In genomic region chr2:191321861-191322662, GRCh38 we compare ENCODE assay signal across 8 cellular contexts.
DNase-seq lines count a peak whose midpoint lies in the region; ATAC-seq and TF ChIP-seq lines count a peak whose summit lies in the region.

No MANE protein-coding gene starts in this region.

- TF ChIP-seq CTCF in chondrocyte (IDR thresholded peaks at IDR 0.05) (no peak), nephron progenitor cell (IDR thresholded peaks at IDR 0.05) (no peak)

- H3K4me3 Mint-ChIP-seq in chondrocyte (ENCODE audit: unreplicated experiment) (no peak overlapping the region), nephron progenitor cell (no peak overlapping the region)

- ATAC-seq in HG02610 (IDR thresholded peaks at IDR 0.05; ENCODE audit: unreplicated experiment) (peak; percentile 88), GM18498 (IDR thresholded peaks at IDR 0.05; ENCODE audit: unreplicated experiment) (no peak)

- DNase-seq in DMS79 treated with DMSO at 0.1 percent for 48 hours (lab: John Stamatoyannopoulos, UW) (peak; percentile 86), NCI-H226 (peak; percentile 97), chondrocyte (ENCODE audit: low spot score) (no peak), nephron progenitor cell (no peak), NCI-H187 treated with DMSO at 0.1 percent for 48 hours (lab: John Stamatoyannopoulos, UW) (no peak)
- no peak for DNase-seq in stimulated activated CD4-positive, alpha-beta T cell treated with anti-CD3 and anti-CD28 coated beads, Interleukin-4, amount 100 ng/mL, for 1 hour

- H3K36me3 Mint-ChIP-seq in chondrocyte (ENCODE audit: low read depth) (peaks cover 1% of the 10 kb centered on the region), nephron progenitor cell (ENCODE audit: low read depth) (peaks cover 41% of the 10 kb centered on the region)

- H3K27me3 Mint-ChIP-seq in chondrocyte (ENCODE audit: low read depth) (no peaks in the 10 kb centered on the region), nephron progenitor cell (ENCODE audit: low read depth, poor library complexity) (no peaks in the 10 kb centered on the region)

- peak overlapping the region; percentile 49 for H3K27ac Mint-ChIP-seq in chondrocyte (ENCODE audit: unreplicated experiment)
- peak overlapping the region; percentile 62 for H3K27ac Mint-ChIP-seq in nephron progenitor cell

- H3K9me3 Mint-ChIP-seq in chondrocyte (ENCODE audit: low read depth), result peaks cover 5% of the 10 kb centered on the region
- H3K9me3 Mint-ChIP-seq in nephron progenitor cell, result peaks cover 20% of the 10 kb centered on the region

- H3K4me1 Mint-ChIP-seq in chondrocyte (ENCODE audit: low read depth), result peaks cover 67% of the 10 kb centered on the region
- peaks cover 54% of the 10 kb centered on the region for H3K4me1 Mint-ChIP-seq in nephron progenitor cell

Comparison
In these comparisons a context has a peak if more than half of its experiments do, and no peak if none do; other contexts are left out.
1. DNase-seq: peak in DMS79 treated with DMSO at 0.1 percent for 48 hours (single experiment) and NCI-H226 (single experiment); none in chondrocyte (single experiment), nephron progenitor cell (single experiment), NCI-H187 treated with DMSO at 0.1 percent for 48 hours (single experiment) and stimulated activated CD4-positive, alpha-beta T cell treated with anti-CD3 and anti-CD28 coated beads, Interleukin-4, amount 100 ng/mL, for 1 hour (single experiment).